In the genomic region with DNA sequence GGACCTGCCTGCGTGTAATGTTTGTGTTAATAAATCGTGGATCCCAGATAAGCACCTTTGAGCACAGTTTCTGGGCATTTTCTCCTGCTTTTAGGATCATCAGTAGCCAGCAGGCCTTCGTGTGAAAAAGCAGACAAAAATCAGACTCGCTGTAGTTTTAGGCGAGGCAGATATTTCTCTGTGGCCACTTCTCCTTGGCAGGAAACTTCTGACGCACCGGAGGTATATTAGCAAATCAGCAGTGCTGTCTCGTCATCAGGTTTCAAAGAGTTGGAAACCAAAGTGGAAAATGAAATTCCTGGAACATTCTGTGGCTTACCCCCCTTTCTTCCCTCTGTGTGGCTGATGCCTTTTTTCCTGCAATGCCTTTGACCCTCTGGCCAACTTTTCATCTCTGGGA, we compare ENCODE assay signal across 9 cellular contexts.
DNase-seq lines count a peak whose midpoint lies in the region; ATAC-seq, FAIRE-seq and TF ChIP-seq lines count a peak whose summit lies in the region.
"Had no signal": no experiment of that assay in that cellular context is flagged by ENCODE, and none has a peak within 500 bp of the region (broad histone marks: within the 10 kb centered on the region; RNA-seq: fewer than 3 reads in every experiment).

No MANE protein-coding gene starts in this region.

- intact Hi-C loops in ascending aorta (cut with DNase I) = loop anchor here (5.0 kb wide), 1 partner anchor 93 kb away; a partner anchor contains a TSS

- H3K36me3 ChIP-seq in ascending aorta (no peaks in the 10 kb centered on the region), hepatocyte (replicated peaks; ENCODE audit: insufficient read depth, low read depth) (no peaks in the 10 kb centered on the region)

- H3K4me2 ChIP-seq in hepatocyte = no peak overlapping the region

- ATAC-seq in HG02970 (IDR thresholded peaks at IDR 0.05; ENCODE audit: low FRiP score, unreplicated experiment) = no peak
- no peak for ATAC-seq in HG03196 (IDR thresholded peaks at IDR 0.05; ENCODE audit: unreplicated experiment)

- H3K27ac ChIP-seq in ascending aorta = peak overlapping the region; percentile 11 to 44
- peak overlapping the region; percentile 81 for H3K27ac ChIP-seq in hepatocyte
- H3K27ac ChIP-seq in skin epidermis = peak overlapping the region in 18 of 21 experiments; percentile 11 to 86 (median 74)

- FAIRE-seq in GM19239 (lab: Jason Lieb, UNC) = no peak
- FAIRE-seq: keratinocyte had no signal

- H3K27me3 ChIP-seq in ascending aorta = no peaks in the 10 kb centered on the region
- H3K27me3 ChIP-seq in hepatocyte = no peaks in the 10 kb centered on the region

- no peaks in the 10 kb centered on the region for H3K9me2 ChIP-seq in hepatocyte (replicated peaks; ENCODE audit: insufficient read depth)

- WGBS in hepatocyte (ENCODE audit: low lambda C conversion rate, missing lambda C conversion rate) = 55% methylated on average over 8 of the region's 8 CpGs

- H3K9me3 ChIP-seq in ascending aorta (no peaks in the 10 kb centered on the region), hepatocyte (ENCODE audit: low read depth) (no peaks in the 10 kb centered on the region)

- H2AFZ ChIP-seq in hepatocyte = no peak overlapping the region

- peaks cover 0 to 6% of the 10 kb centered on the region in 2 donors for H3K4me1 ChIP-seq in ascending aorta
- peaks cover 18% of the 10 kb centered on the region for H3K4me1 ChIP-seq in hepatocyte (ENCODE audit: insufficient read depth)

- H3K4me3 ChIP-seq in ascending aorta (no peak overlapping the region), hepatocyte (no peak overlapping the region), skin epidermis (no peak overlapping the region)

- H3K79me2 ChIP-seq in hepatocyte = no peaks in the 10 kb centered on the region

- DNase-seq in Daoy (ENCODE audit: low read depth) = peak; percentile 85
- no peak for DNase-seq in ascending aorta (ENCODE audit: low spot score in 2 of 2)
- peak; percentile 42 for DNase-seq in hepatocyte (ENCODE audit: low spot score)
- DNase-seq in EL = no peak
- DNase-seq in GM19239 (ENCODE audit: insufficient read length, low spot score) = no peak

- no peaks in the 10 kb centered on the region for H4K20me1 ChIP-seq in hepatocyte (ENCODE audit: insufficient read depth, poor library complexity, severe bottlenecking)

- no peak for TF ChIP-seq CTCF in ascending aorta (IDR thresholded peaks at IDR 0.05)
- no peak for TF ChIP-seq CTCF in hepatocyte (IDR thresholded peaks at IDR 0.05; ENCODE audit: poor library complexity)

Comparison
In these comparisons a context has a peak if more than half of its experiments do, and no peak if none do; other contexts are left out.
1. DNase-seq: peak in Daoy (single experiment) and hepatocyte (single experiment); none in ascending aorta (0 of 2), EL (single experiment) and GM19239 (single experiment).
2. H3K27ac ChIP-seq: peak in every context shown above with its lines; median percentile 81 in hepatocyte; 74 in skin epidermis; 28 in ascending aorta.